ENCODE assay signal across 20 cellular contexts in genomic region chr1:73106931-73107330, GRCh38.
A peak's percentile ranks its signal among the peaks of the same experiment; 100 is the strongest.
DNase-seq lines count a peak whose midpoint lies in the region; ATAC-seq and TF ChIP-seq lines count a peak whose summit lies in the region.
"Had no signal": no experiment of that assay in that cellular context is flagged by ENCODE, and none has a peak within 500 bp of the region (broad histone marks: within the 10 kb centered on the region; RNA-seq: fewer than 3 reads in every experiment).

No MANE protein-coding gene starts in this region.

- no peak for TF ChIP-seq CTCF in LNCaP clone FGC (IDR thresholded peaks at IDR 0.05; ENCODE audit: control insufficient read depth, extremely low read depth, insufficient read depth)

- DNase-seq in DMS153 (lab: John Stamatoyannopoulos, UW) (peak; percentile 30), LNCaP clone FGC (ENCODE audit: low read depth) (peak; percentile 67), NCI-H748 treated with DMSO at 0.1 percent for 48 hours (lab: John Stamatoyannopoulos, UW) (peak; percentile 58), islet precursor cell (no peak), occipital lobe (lab: John Stamatoyannopoulos, UW) (no peak)
- DNase-seq in central memory CD4-positive, alpha-beta T cell, result no peak
- DNase-seq: Calu3; CD4-positive, alpha-beta memory T cell; DMS 273 treated with DMSO at 0.1 percent for 48 hours; DMS79; GDM1; GOT3; H7; HFFc6; IMR-90 had no signal

- no peak overlapping the region for H3K4me3 ChIP-seq in LNCaP clone FGC (ENCODE audit: low read depth, low read length)
- H3K4me3 ChIP-seq: A549, BLaER1, K562 had no signal

- ATAC-seq in GM18520 (IDR thresholded peaks at IDR 0.05; ENCODE audit: unreplicated experiment), result no peak
- ATAC-seq: A549, HCT116, K562 had no signal

Comparison
In these comparisons a context has a peak if more than half of its experiments do, and no peak if none do; other contexts are left out.
1. DNase-seq: peak in DMS153 (single experiment), LNCaP clone FGC (single experiment) and NCI-H748 treated with DMSO at 0.1 percent for 48 hours (single experiment); none in central memory CD4-positive, alpha-beta T cell (single experiment), islet precursor cell (single experiment) and occipital lobe (single experiment).